24 cellular contexts compared by ENCODE assay signal in genomic region chr10:104098360-104098925, GRCh38. TPM values are rescaled to one million over a fixed set of nuclear protein-coding genes. Genes with fewer than 3 reads are reported as not detected.
"Had no signal": no experiment of that assay in that cellular context is flagged by ENCODE, and none has a peak within 500 bp of the region (broad histone marks: within the 10 kb centered on the region; RNA-seq: fewer than 3 reads in every experiment).

No MANE protein-coding gene starts in this region.

- FAIRE-seq: colon had no signal

- H3K4me3 Mint-ChIP-seq: activated naive CD4-positive, alpha-beta T cell treated with anti-CD3 and anti-CD28 coated beads, Interleukin-2, amount 50 U/mL, for 24 hours; memory B cell; stimulated activated naive CD8-positive, alpha-beta T cell treated with anti-CD3 and anti-CD28 coated beads, Interleukin-15, Interleukin-2, amounts not matched to agents 100 ng/mL and 50 ng/mL, for 24 hours had no signal

- H3K4me3 ChIP-seq: adrenal gland, dorsolateral prefrontal cortex, gastroesophageal sphincter, heart left ventricle, skin epidermis, suprapubic skin, transverse colon, uterus had no signal

- H3K27me3 ChIP-seq: adrenal gland, gastroesophageal sphincter, heart left ventricle, suprapubic skin, transverse colon, uterus had no signal

- H3K9me3 Mint-ChIP-seq: activated naive CD4-positive, alpha-beta T cell treated with anti-CD3 and anti-CD28 coated beads, Interleukin-2, amount 50 U/mL, for 24 hours; memory B cell had no signal

- H3K4me1 ChIP-seq: adrenal gland, heart left ventricle, suprapubic skin, transverse colon, uterus had no signal

- H3K36me3 ChIP-seq: adrenal gland, gastroesophageal sphincter, heart left ventricle, suprapubic skin, transverse colon, uterus, WERI-Rb-1 had no signal

- H3K27ac Mint-ChIP-seq: activated naive CD4-positive, alpha-beta T cell treated with anti-CD3 and anti-CD28 coated beads, Interleukin-2, amount 50 U/mL, for 24 hours; memory B cell; stimulated activated naive CD8-positive, alpha-beta T cell treated with anti-CD3 and anti-CD28 coated beads, Interleukin-15, Interleukin-2, amounts not matched to agents 100 ng/mL and 50 ng/mL, for 24 hours had no signal

- DNase-seq: activated CD4-positive, alpha-beta T cell treated with anti-CD3 and anti-CD28 coated beads for 1 hour; activated gamma-delta T cell; adrenal gland; caudate nucleus; dorsolateral prefrontal cortex; heart left ventricle; left ventricle myocardium superior; occipital lobe; stimulated activated CD4-positive, alpha-beta T cell treated with anti-CD3 and anti-CD28 coated beads, Interleukin-15, amount 100 ng/mL, for 24 hours; stimulated activated CD4-positive, alpha-beta T cell treated with anti-CD3 and anti-CD28 coated beads, Interleukin-2, amount 100 ng/mL, for 48 hours; T-helper 2 cell; transverse colon; uterus; WERI-Rb-1 had no signal

- ATAC-seq: gastroesophageal sphincter, heart left ventricle, left ventricle myocardium superior had no signal

- H3K27me3 Mint-ChIP-seq: activated naive CD4-positive, alpha-beta T cell treated with anti-CD3 and anti-CD28 coated beads, Interleukin-2, amount 50 U/mL, for 24 hours had no signal

- H3K9me3 ChIP-seq: gastroesophageal sphincter, suprapubic skin, uterus had no signal

- H3K27ac ChIP-seq: adrenal gland, dorsolateral prefrontal cortex, gastroesophageal sphincter, heart left ventricle, skin epidermis, suprapubic skin, transverse colon, uterus, WERI-Rb-1 had no signal

- H3K4me1 Mint-ChIP-seq: memory B cell had no signal

RNA-seq across cellular contexts. Expression of gene COL17A1, which starts 12.8 kb away (rescaled TPM):
- total RNA-seq: activated CD8-positive, alpha-beta memory T cell treated with anti-CD3 and anti-CD28 coated beads for 36 hours; mononuclear cell; occipital lobe had no signal
- polyA plus RNA-seq: neural cell had no signal
